ENCODE assay signal across 16 cellular contexts in genomic region chr7:21902240-21902639, GRCh38. TPM values are rescaled to one million over a fixed set of nuclear protein-coding genes. Genes with fewer than 3 reads are reported as not detected.
DNase-seq lines count a peak whose midpoint lies in the region; ATAC-seq, FAIRE-seq and TF ChIP-seq lines count a peak whose summit lies in the region.
"Had no signal": no experiment of that assay in that cellular context is flagged by ENCODE, and none has a peak within 500 bp of the region (broad histone marks: within the 10 kb centered on the region; RNA-seq: fewer than 3 reads in every experiment).

No MANE protein-coding gene starts in this region.

- no peak for DNase-seq in CD8-positive, alpha-beta T cell
- DNase-seq in M059J (ENCODE audit: low read depth) (peak; percentile 21), endothelial cell of umbilical vein (ENCODE audit: low read depth, low spot score) (peak; percentile 37), lung microvascular endothelial cell (ENCODE audit: low read depth in 2 of 2) (peak; percentile 3 to 18), NCI-H2107 treated with DMSO at 0.1 percent for 48 hours (lab: John Stamatoyannopoulos, UW; ENCODE audit: unreplicated experiment) (no peak), left colon (no peak)
- DNase-seq: amniotic stem cell; hippocampal formation; naive thymus-derived CD8-positive, alpha-beta T cell; NCI-H2029; NCI-H69; stimulated activated CD4-positive, alpha-beta T cell treated with anti-CD3 and anti-CD28 coated beads, Interleukin-15, amount 100 ng/mL, for 24 hours had no signal

- TF ChIP-seq POLR2A in endothelial cell of umbilical vein (IDR thresholded peaks at IDR 0.05; ENCODE audit: low read depth, low read length) = no peak

- H3K9me3 ChIP-seq in CD8-positive, alpha-beta T cell (ENCODE audit: low read length) = no peaks in the 10 kb centered on the region
- no peaks in the 10 kb centered on the region for H3K9me3 ChIP-seq in endothelial cell of umbilical vein (replicated peaks; ENCODE audit: control insufficient read depth, insufficient read depth, low read length)

- H3K4me3 ChIP-seq in CD8-positive, alpha-beta T cell (ENCODE audit: low read depth, low read length) = no peak overlapping the region
- H3K4me3 ChIP-seq in endothelial cell of umbilical vein (replicated peaks in 1 of 3; ENCODE audit: insufficient read depth in 1 of 3, low read depth in 1 of 3, low read length in 3 of 3) = no peak overlapping the region

- H3K4me1 ChIP-seq in CD8-positive, alpha-beta T cell (ENCODE audit: insufficient read depth, low read length) = peaks cover 14% of the 10 kb centered on the region
- H3K4me1 ChIP-seq in endothelial cell of umbilical vein (ENCODE audit: control insufficient read depth, extremely low read depth, insufficient read depth, low read length) = peaks cover 18% of the 10 kb centered on the region

- no peaks in the 10 kb centered on the region for H3K9me1 ChIP-seq in endothelial cell of umbilical vein (replicated peaks; ENCODE audit: control insufficient read depth, extremely low read depth, insufficient read depth, low read length)

- FAIRE-seq in endothelial cell of umbilical vein (lab: Jason Lieb, UNC) = no peak

- peak overlapping the region; percentile 10 for H3K27ac Mint-ChIP-seq in CD8-positive, alpha-beta T cell
- H3K27ac Mint-ChIP-seq: activated T-helper 17 cell treated with anti-CD3 and anti-CD28 coated beads, Interleukin-2, amount 50 U/mL, for 72 hours had no signal

- no peak overlapping the region for H2AFZ ChIP-seq in endothelial cell of umbilical vein (ENCODE audit: low read depth, low read length)

- H3K27me3 Mint-ChIP-seq in CD8-positive, alpha-beta T cell (ENCODE audit: low read depth) = no peaks in the 10 kb centered on the region
- H3K27me3 Mint-ChIP-seq: activated T-helper 17 cell treated with anti-CD3 and anti-CD28 coated beads, Interleukin-2, amount 50 U/mL, for 72 hours; B cell; naive thymus-derived CD8-positive, alpha-beta T cell had no signal

- intact Hi-C loops in CD8-positive, alpha-beta T cell (cut with DNase I, micrococcal nuclease) = no loop called here
- intact Hi-C loops in endothelial cell of umbilical vein (cut with micrococcal nuclease) = no loop called here
- intact Hi-C loops in left colon (cut with DNase I, micrococcal nuclease) = no loop called here

- TF ChIP-seq CTCF in CD8-positive, alpha-beta T cell (IDR thresholded peaks at IDR 0.05) = no peak
- no peak for TF ChIP-seq CTCF in endothelial cell of umbilical vein (IDR thresholded peaks at IDR 0.05; ENCODE audit: extremely low read depth in 1 of 2, insufficient read depth in 1 of 2, low read depth in 1 of 2, low read length in 2 of 2)

- BruUV-seq in endothelial cell of umbilical vein (replicated peaks; lab: Mats Ljungman, UMichigan) = no TSS peak

- CTCF ChIA-PET in CD8-positive, alpha-beta T cell (lab: Charles Lee) = no interaction called here
- CTCF ChIA-PET in endothelial cell of umbilical vein (lab: Charles Lee) = no interaction called here

- no peak for ATAC-seq in CD8-positive, alpha-beta T cell
- no peak for ATAC-seq in left colon
- no peak for ATAC-seq in activated CD4-positive, CD25-positive, alpha-beta regulatory T cell treated with anti-CD3 and anti-CD28 coated beads, Interleukin-2, amount 50 U/mL, for 24 hours
- no peak for ATAC-seq in GM21528 (IDR thresholded peaks at IDR 0.05; ENCODE audit: low FRiP score, unreplicated experiment)
- ATAC-seq: activated T-helper 17 cell treated with anti-CD3 and anti-CD28 coated beads, Interleukin-2, amount 50 U/mL, for 72 hours; naive thymus-derived CD8-positive, alpha-beta T cell had no signal

- H3K36me3 ChIP-seq in CD8-positive, alpha-beta T cell (ENCODE audit: insufficient read depth, low read length) = peaks cover 10% of the 10 kb centered on the region
- H3K36me3 ChIP-seq in endothelial cell of umbilical vein (ENCODE audit: control insufficient read depth in 2 of 2, extremely low read depth in 1 of 2, insufficient read depth in 2 of 2, low read length in 2 of 2) = peaks cover 15 to 32% of the 10 kb centered on the region in 2 experiments

- H3K27ac ChIP-seq in CD8-positive, alpha-beta T cell (ENCODE audit: low read depth, low read length) = no peak overlapping the region
- H3K27ac ChIP-seq in endothelial cell of umbilical vein (ENCODE audit: insufficient read depth, low read depth, low read length) = peak overlapping the region; percentile 32

- no peak overlapping the region for H3K4me2 ChIP-seq in endothelial cell of umbilical vein (ENCODE audit: insufficient read depth, low read length)

- H3K4me3 Mint-ChIP-seq in CD8-positive, alpha-beta T cell = no peak overlapping the region
- H3K4me3 Mint-ChIP-seq: activated T-helper 17 cell treated with anti-CD3 and anti-CD28 coated beads, Interleukin-2, amount 50 U/mL, for 72 hours; B cell; naive thymus-derived CD8-positive, alpha-beta T cell had no signal

- H3K9ac ChIP-seq in endothelial cell of umbilical vein (replicated peaks; ENCODE audit: extremely low read depth, insufficient read depth, low read length) = peak overlapping the region; percentile 7

- H3K36me3 Mint-ChIP-seq in CD8-positive, alpha-beta T cell = peaks cover 51% of the 10 kb centered on the region

- H3K79me2 ChIP-seq in endothelial cell of umbilical vein (ENCODE audit: control insufficient read depth, insufficient read depth, low read length) = no peaks in the 10 kb centered on the region

- H3K4me1 Mint-ChIP-seq in CD8-positive, alpha-beta T cell (ENCODE audit: low read depth) = peaks cover 17% of the 10 kb centered on the region

- no peaks in the 10 kb centered on the region for H3K27me3 ChIP-seq in CD8-positive, alpha-beta T cell (ENCODE audit: insufficient read depth, low read length)
- H3K27me3 ChIP-seq in endothelial cell of umbilical vein (ENCODE audit: control insufficient read depth in 2 of 2, insufficient read depth in 2 of 2, low read length in 2 of 2) = no peaks in the 10 kb centered on the region

- POLR2A ChIA-PET in CD8-positive, alpha-beta T cell (lab: Charles Lee) = no interaction called here
- POLR2A ChIA-PET in endothelial cell of umbilical vein (lab: Charles Lee) = no interaction called here

- H4K20me1 ChIP-seq in endothelial cell of umbilical vein (replicated peaks; ENCODE audit: control insufficient read depth, extremely low read depth, insufficient read depth, low read length) = no peaks in the 10 kb centered on the region

- H3K9me3 Mint-ChIP-seq in CD8-positive, alpha-beta T cell = no peaks in the 10 kb centered on the region

- dilution Hi-C loops in endothelial cell of umbilical vein (cut with MboI; ENCODE audit: extremely low pct_ligation_motif_present, low sequenced_read_pairs) = no loop called here

TF ChIP-seq in endothelial cell of umbilical vein, 7 proteins besides CTCF, POLR2A, EP300 and RAD21:
- TF ChIP-seq MAX (IDR thresholded peaks at IDR 0.05; ENCODE audit: insufficient read depth, insufficient read length) = no peak
- no peak for TF ChIP-seq GATA2 (IDR thresholded peaks at IDR 0.05; ENCODE audit: insufficient read depth, insufficient read length, low read depth, low read length)
- TF ChIP-seq POLR2AphosphoS5 (IDR thresholded peaks at IDR 0.05; ENCODE audit: insufficient read depth, low read depth, low read length) = no peak
- no peak for TF ChIP-seq EZH2 (IDR thresholded peaks at IDR 0.05; ENCODE audit: borderline replicate concordance, low read depth, low read length, severe bottlenecking)
- TF ChIP-seq MYC (IDR thresholded peaks at IDR 0.05; ENCODE audit: low read depth, low read length) = no peak

RNA-seq across cellular contexts. Expression of gene CDCA7L, which starts 43.5 kb away (rescaled TPM):
- total RNA-seq in CD8-positive, alpha-beta T cell = 10 to 100 TPM; 18.4 to 24.7 TPM
- 37.9 and 57.8 TPM in 2 replicates for total RNA-seq in M059J (2014; rRNA removed; shearing (Covaris generic))
- 91.6 and 93.7 TPM in 2 replicates for total RNA-seq in endothelial cell of umbilical vein
- polyA plus RNA-seq in endothelial cell of umbilical vein = 53.9 and 68.4 TPM in 2 replicates
- 83.1 and 87.0 TPM in 2 replicates for polyA plus RNA-seq in endothelial cell of umbilical vein (2011; cell fraction: cytosol; rRNA removed)
- 105 and 109 TPM in 2 replicates for polyA plus RNA-seq in endothelial cell of umbilical vein (2011; cell fraction: nucleus; rRNA removed)
- 70.5 and 73.7 TPM in 2 replicates for polyA plus RNA-seq in endothelial cell of umbilical vein (2012)
- 132 and 181 TPM in 2 replicates for polyA minus RNA-seq in endothelial cell of umbilical vein
- 34.2 TPM for polyA minus RNA-seq in endothelial cell of umbilical vein (2011; cell fraction: cytosol; rRNA and poly(A)+ RNA removed)
- polyA minus RNA-seq in endothelial cell of umbilical vein (2011; cell fraction: nucleus; rRNA and poly(A)+ RNA removed) = 92.5 and 108 TPM in 2 replicates
- 35.7 and 44.4 TPM in 2 replicates for total RNA-seq in lung microvascular endothelial cell
- 10 to 100 TPM; 17.1 to 17.5 TPM for total RNA-seq in left colon

Comparison
In these comparisons a context has a peak if more than half of its experiments do, and no peak if none do; other contexts are left out.
1. DNase-seq: peak in M059J (single experiment), endothelial cell of umbilical vein (single experiment) and lung microvascular endothelial cell (2 of 2); none in CD8-positive, alpha-beta T cell (0 of 7), NCI-H2107 treated with DMSO at 0.1 percent for 48 hours (single experiment) and left colon (0 of 2).